Comparison of ENCODE assay signal across 8 cellular contexts in the genomic region with DNA sequence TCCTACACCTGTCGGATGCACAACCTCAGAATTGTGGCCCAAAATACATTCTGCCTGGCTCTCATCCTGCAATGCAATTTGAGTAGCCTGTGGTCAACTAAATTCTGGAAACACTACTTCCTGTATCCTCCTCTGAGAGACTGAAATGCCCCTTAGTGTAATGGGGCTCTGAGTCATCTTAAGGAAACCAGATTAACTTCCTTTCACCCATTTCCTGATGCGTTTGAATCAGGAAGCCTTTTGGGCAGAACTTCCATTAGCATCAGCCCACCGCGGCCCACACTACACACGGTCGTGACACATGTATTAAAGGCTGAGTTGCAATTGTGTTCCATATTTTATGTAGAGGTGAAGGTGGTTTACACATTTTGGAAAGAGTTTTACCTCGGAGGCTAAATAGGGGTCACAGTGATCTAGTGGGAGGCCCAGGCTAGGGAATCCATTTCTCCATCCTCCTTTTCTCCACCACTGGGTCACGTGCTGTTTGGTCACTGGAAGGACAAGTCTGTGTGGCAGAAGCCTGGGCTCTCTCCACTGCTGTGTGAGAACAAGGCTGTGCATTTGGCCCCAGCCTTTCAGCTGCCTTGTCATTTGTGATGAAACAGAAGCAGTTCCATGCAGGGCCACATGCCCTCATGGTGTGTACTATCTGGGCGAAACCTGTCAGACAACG. TPM values are rescaled to one million over a fixed set of nuclear protein-coding genes. Genes with fewer than 3 reads are reported as not detected.
DNase-seq lines count a peak whose midpoint lies in the region; ATAC-seq and TF ChIP-seq lines count a peak whose summit lies in the region.

No MANE protein-coding gene starts in this region.

- no peak overlapping the region for H3K9ac ChIP-seq in neuronal stem cell (ENCODE audit: low read depth, low read length, poor library complexity)

- no peak overlapping the region for H2BK120ac ChIP-seq in neuronal stem cell (ENCODE audit: low read depth, low read length)

- peaks cover 7% of the 10 kb centered on the region for H3K79me1 ChIP-seq in neuronal stem cell (ENCODE audit: low read depth, low read length)

- ATAC-seq in GM21737 (IDR thresholded peaks at IDR 0.05; ENCODE audit: unreplicated experiment) (peak; percentile 39), RWPE2 (ENCODE audit: low read depth) (peak; percentile 46)

- no peak overlapping the region for H3K4me2 ChIP-seq in neuronal stem cell (ENCODE audit: insufficient read depth, low read length, poor library complexity, severe bottlenecking)

- no peak overlapping the region for H2BK12ac ChIP-seq in neuronal stem cell (ENCODE audit: low read length)

- peak overlapping the region; percentile 43 for H3K27ac ChIP-seq in ACC112 (ENCODE audit: low read depth, low read length)
- H3K27ac ChIP-seq in RWPE2 (ENCODE audit: poor library complexity, severe bottlenecking): peak overlapping the region; percentile 99
- H3K27ac ChIP-seq in neuronal stem cell (replicated peaks; ENCODE audit: low read length): no peak overlapping the region

- no peaks in the 10 kb centered on the region for H3K9me3 ChIP-seq in RWPE2 (ENCODE audit: severe bottlenecking)
- no peaks in the 10 kb centered on the region for H3K9me3 ChIP-seq in neuronal stem cell (replicated peaks in 1 of 2; ENCODE audit: control insufficient read depth in 2 of 2, insufficient read depth in 1 of 2, low read depth in 1 of 2, low read length in 2 of 2)

- no CpG with 5 or more reads among the region's 10 CpGs for WGBS in neuronal stem cell (ENCODE audit: extremely low coverage in 2 of 2, insufficient read length in 2 of 2, insufficient replicate concordance in 1 of 2), 2 donors

- no peak for TF ChIP-seq CTCF in RWPE2 (IDR thresholded peaks at IDR 0.05; ENCODE audit: poor library complexity, severe bottlenecking)
- TF ChIP-seq CTCF in fibroblast of mammary gland (conservative IDR thresholded peaks at IDR 0.05; ENCODE audit: control insufficient read depth, insufficient read depth, low read depth, low read length): no peak
- no peak for TF ChIP-seq CTCF in GM13977 (IDR thresholded peaks at IDR 0.05; ENCODE audit: extremely low read depth, insufficient read depth, missing control alignments)

- no peak overlapping the region for H3K18ac ChIP-seq in neuronal stem cell (ENCODE audit: low read length)

- peak; percentile 41 for DNase-seq in RWPE2 (ENCODE audit: low spot score)
- peak; percentile 85 for DNase-seq in fibroblast of mammary gland (ENCODE audit: low read depth)
- no peak for DNase-seq in NCI-H1417 (lab: John Stamatoyannopoulos, UW)
- no peak for DNase-seq in neuronal stem cell (ENCODE audit: low spot score)
- DNase-seq in GM13977 (ENCODE audit: low spot score): no peak
- DNase-seq in NCI-H1417 treated with DMSO at 0.1 percent for 48 hours (lab: John Stamatoyannopoulos, UW): no peak

- H3K36me3 ChIP-seq in ACC112 (ENCODE audit: insufficient read depth, low read length) (no peaks in the 10 kb centered on the region), RWPE2 (ENCODE audit: low read depth) (no peaks in the 10 kb centered on the region; the same call in none of the 2 replicates), neuronal stem cell (replicated peaks in 1 of 2; ENCODE audit: control insufficient read depth in 2 of 2, insufficient read depth in 2 of 2, low read length in 2 of 2) (peaks cover 0 to 4% of the 10 kb centered on the region in 2 donors)

- H2AK5ac ChIP-seq in neuronal stem cell (ENCODE audit: low read depth, low read length): no peak overlapping the region

- no peak overlapping the region for H4K8ac ChIP-seq in neuronal stem cell (ENCODE audit: low read depth, low read length)

- H2BK15ac ChIP-seq in neuronal stem cell (ENCODE audit: low read length): no peak overlapping the region

- no peak overlapping the region for H3K23ac ChIP-seq in neuronal stem cell (ENCODE audit: low read depth, low read length, poor library complexity)

- in situ Hi-C loops in GM13977 (cut with MboI; ENCODE audit: low pct_unique_long_range_greater_than_20kb, low sequenced_read_pairs, unreplicated experiment): no loop called here

- no peak overlapping the region for H2BK5ac ChIP-seq in neuronal stem cell (ENCODE audit: low read length)

- no peak overlapping the region for H3K4me3 ChIP-seq in ACC112 (ENCODE audit: low read depth, low read length)
- no peak overlapping the region for H3K4me3 ChIP-seq in RWPE2 (ENCODE audit: severe bottlenecking)
- H3K4me3 ChIP-seq in fibroblast of mammary gland (ENCODE audit: control insufficient read depth, low read depth, low read length): no peak overlapping the region
- H3K4me3 ChIP-seq in neuronal stem cell (ENCODE audit: low read length in 2 of 2): no peak overlapping the region

- H4K91ac ChIP-seq in neuronal stem cell (ENCODE audit: low read depth, low read length, poor library complexity): no peak overlapping the region

- H3K27me3 ChIP-seq in ACC112 (ENCODE audit: insufficient read depth, low read length) (no peaks in the 10 kb centered on the region), RWPE2 (ENCODE audit: insufficient read depth, poor library complexity, severe bottlenecking) (no peaks in the 10 kb centered on the region), neuronal stem cell (ENCODE audit: control insufficient read depth in 3 of 3, insufficient read depth in 3 of 3, low read depth in 1 of 3, low read length in 3 of 3) (no peaks in the 10 kb centered on the region)

- no peak overlapping the region for H3K4ac ChIP-seq in neuronal stem cell (ENCODE audit: low read length)

- no peak overlapping the region for H2AFZ ChIP-seq in ACC112 (ENCODE audit: low read length, unreplicated experiment)
- no peak overlapping the region for H2AFZ ChIP-seq in neuronal stem cell (ENCODE audit: low read length)

- peaks cover 58% of the 10 kb centered on the region for H3K4me1 ChIP-seq in ACC112 (ENCODE audit: control insufficient read depth, insufficient read depth, low read length, unreplicated experiment)
- H3K4me1 ChIP-seq in RWPE2 (ENCODE audit: insufficient read depth, poor library complexity, severe bottlenecking): peaks cover 69% of the 10 kb centered on the region
- H3K4me1 ChIP-seq in neuronal stem cell (ENCODE audit: control insufficient read depth in 2 of 2, insufficient read depth in 1 of 2, low read depth in 1 of 2, low read length in 2 of 2): peaks cover 0 to 2% of the 10 kb centered on the region in 2 donors

- no peak overlapping the region for H3K14ac ChIP-seq in neuronal stem cell (ENCODE audit: low read length)

- H3K79me2 ChIP-seq in ACC112 (ENCODE audit: control insufficient read depth, insufficient read depth, low read length, unreplicated experiment): peaks cover 13% of the 10 kb centered on the region

RNA-seq across cellular contexts. Expression of gene DAP, which starts 55.9 kb away (rescaled TPM):
- polyA plus RNA-seq in neuronal stem cell (2013, experiment 1 of 2): 78.1 TPM
- polyA plus RNA-seq in neuronal stem cell (2013, experiment 2 of 2): 78.6 TPM

Comparison
In these comparisons a context has a peak if more than half of its experiments do, and no peak if none do; other contexts are left out.
1. DNase-seq: peak in RWPE2 (single experiment) and fibroblast of mammary gland (single experiment); none in NCI-H1417 (0 of 3), neuronal stem cell (single experiment), GM13977 (single experiment) and NCI-H1417 treated with DMSO at 0.1 percent for 48 hours (single experiment).